9 cellular contexts compared by ENCODE assay signal in the genomic region with DNA sequence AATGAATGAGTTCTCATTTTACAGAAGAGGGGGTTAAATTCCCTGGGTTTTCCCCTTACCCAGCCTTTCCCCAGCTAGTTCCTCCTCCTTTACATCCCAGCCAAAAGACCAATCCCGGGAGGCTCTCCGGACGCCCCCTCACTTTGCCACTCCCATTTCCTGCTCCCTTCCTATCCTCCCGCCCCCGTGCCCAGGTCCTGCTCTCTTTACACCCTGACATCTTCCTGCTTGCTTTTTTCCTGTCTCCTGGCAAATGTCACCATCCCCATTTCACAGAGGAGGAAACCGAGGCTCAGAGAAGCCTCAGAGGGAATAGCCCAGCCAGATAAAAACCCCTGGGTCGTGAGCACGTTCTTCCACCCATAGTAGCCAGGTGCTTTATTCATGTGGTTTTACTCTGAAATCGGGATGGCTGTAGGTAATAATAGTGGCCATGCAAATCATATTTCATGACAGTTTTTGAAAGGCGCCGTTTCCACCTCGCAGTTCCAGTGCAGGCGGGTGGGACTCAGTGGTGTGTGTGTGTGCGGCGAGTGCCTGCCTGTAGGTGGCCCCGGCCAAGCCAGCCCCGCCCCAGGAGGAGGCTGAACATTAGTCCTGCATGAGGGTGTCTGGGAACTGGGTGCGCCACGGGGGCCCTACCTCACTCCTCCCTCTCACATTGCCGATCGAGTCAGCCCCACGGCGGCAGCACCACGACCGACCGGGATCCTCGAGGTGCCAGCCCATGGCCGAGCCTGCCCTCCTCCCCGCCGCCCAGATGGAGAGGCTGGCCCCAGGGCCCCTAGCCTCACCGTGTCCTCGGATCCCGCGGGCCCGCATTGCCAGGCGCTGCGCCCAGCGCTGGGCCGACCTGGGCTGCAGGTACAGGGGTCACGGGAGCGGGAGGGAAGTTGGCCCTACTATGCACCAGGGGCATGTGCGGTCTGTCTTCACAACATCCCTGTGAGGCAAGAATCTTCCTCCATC. TPM values are rescaled to one million over a fixed set of nuclear protein-coding genes. Genes with fewer than 3 reads are reported as not detected.
DNase-seq lines count a peak whose midpoint lies in the region; ATAC-seq and TF ChIP-seq lines count a peak whose summit lies in the region.
"Had no signal": no experiment of that assay in that cellular context is flagged by ENCODE, and none has a peak within 500 bp of the region (broad histone marks: within the 10 kb centered on the region; RNA-seq: fewer than 3 reads in every experiment).

ARHGAP40 (plus strand) TSS at position 594 of the 969 bp plus-strand sequence.

- no peaks in the 10 kb centered on the region for H3K27me3 ChIP-seq in RWPE2 (ENCODE audit: insufficient read depth, poor library complexity, severe bottlenecking)

- CTCF ChIA-PET in activated CD4-positive, alpha-beta memory T cell treated with anti-CD3 and anti-CD28 coated beads for 36 hours (lab: Charles Lee) = no interaction called here
- CTCF ChIA-PET in activated CD4-positive, alpha-beta memory T cell treated with anti-CD3 and anti-CD28 coated beads, Interleukin-2, amount 10 ng/mL, durations not matched to agents 7 days and 5 days (lab: Charles Lee) = no interaction called here

- ATAC-seq in RWPE2 (ENCODE audit: low read depth) = peak; percentile 24; the same call in 1 of the 3 replicates

- no peaks in the 10 kb centered on the region for H3K36me3 ChIP-seq in RWPE2 (ENCODE audit: low read depth)

- no peak within 1 kb of the TSS for H3K27ac Mint-ChIP-seq in activated CD4-positive, alpha-beta memory T cell treated with anti-CD3 and anti-CD28 coated beads for 36 hours
- no peak within 1 kb of the TSS for H3K27ac Mint-ChIP-seq in activated CD4-positive, alpha-beta memory T cell treated with anti-CD3 and anti-CD28 coated beads, Interleukin-2, amount 10 ng/mL, durations not matched to agents 7 days and 5 days
- H3K27ac Mint-ChIP-seq: activated naive CD4-positive, alpha-beta T cell treated with anti-CD3 and anti-CD28 coated beads, Interleukin-2, amount 50 U/mL, for 24 hours had no signal

- DNase-seq in activated CD4-positive, alpha-beta memory T cell treated with anti-CD3 and anti-CD28 coated beads for 36 hours = peak; percentile 52
- no peak for DNase-seq in activated CD4-positive, alpha-beta memory T cell treated with anti-CD3 and anti-CD28 coated beads, Interleukin-2, amount 10 ng/mL, durations not matched to agents 7 days and 5 days
- DNase-seq in RWPE2 (ENCODE audit: low spot score) (peak; percentile 86), fibroblast of the aortic adventitia (ENCODE audit: low read depth) (no peak), middle frontal gyrus (ENCODE audit: extremely low spot score, low spot score) (no peak), NCI-H2029 treated with DMSO at 0.1 percent for 48 hours (lab: John Stamatoyannopoulos, UW) (no peak), DMS53 treated with DMSO at 0.1 percent for 48 hours (lab: John Stamatoyannopoulos, UW; ENCODE audit: unreplicated experiment) (no peak)

- peaks cover 48% of the 10 kb centered on the region for H3K4me1 ChIP-seq in RWPE2 (ENCODE audit: insufficient read depth, poor library complexity, severe bottlenecking)

- POLR2A ChIA-PET in activated CD4-positive, alpha-beta memory T cell treated with anti-CD3 and anti-CD28 coated beads for 36 hours (lab: Charles Lee) = no interaction called here
- POLR2A ChIA-PET in activated CD4-positive, alpha-beta memory T cell treated with anti-CD3 and anti-CD28 coated beads, Interleukin-2, amount 10 ng/mL, durations not matched to agents 7 days and 5 days (lab: Charles Lee) = no interaction called here

- no peaks in the 10 kb centered on the region for H3K36me3 Mint-ChIP-seq in activated CD4-positive, alpha-beta memory T cell treated with anti-CD3 and anti-CD28 coated beads for 36 hours
- H3K36me3 Mint-ChIP-seq in activated CD4-positive, alpha-beta memory T cell treated with anti-CD3 and anti-CD28 coated beads, Interleukin-2, amount 10 ng/mL, durations not matched to agents 7 days and 5 days (ENCODE audit: low read depth) = no peaks in the 10 kb centered on the region
- H3K36me3 Mint-ChIP-seq: activated naive CD4-positive, alpha-beta T cell treated with anti-CD3 and anti-CD28 coated beads, Interleukin-2, amount 50 U/mL, for 24 hours had no signal

- H3K4me3 ChIP-seq in RWPE2 (ENCODE audit: severe bottlenecking) = peak within 1 kb of the TSS; percentile 16
- H3K4me3 ChIP-seq in fibroblast of the aortic adventitia (ENCODE audit: low read depth, low read length) = no peak within 1 kb of the TSS
- peak within 1 kb of the TSS in 4 of 7 experiments; percentile 0 to 19 (median 17) for H3K4me3 ChIP-seq in skin epidermis

- TF ChIP-seq CTCF in RWPE2 (IDR thresholded peaks at IDR 0.05; ENCODE audit: poor library complexity, severe bottlenecking) (peak; percentile 46), fibroblast of the aortic adventitia (IDR thresholded peaks at IDR 0.05; ENCODE audit: insufficient read depth, low read length) (peak; percentile 27)

- no peaks in the 10 kb centered on the region for H3K9me3 ChIP-seq in RWPE2 (ENCODE audit: severe bottlenecking)

- H3K27me3 Mint-ChIP-seq in activated CD4-positive, alpha-beta memory T cell treated with anti-CD3 and anti-CD28 coated beads for 36 hours = peaks cover 33% of the 10 kb centered on the region
- peaks cover 62% of the 10 kb centered on the region for H3K27me3 Mint-ChIP-seq in activated CD4-positive, alpha-beta memory T cell treated with anti-CD3 and anti-CD28 coated beads, Interleukin-2, amount 10 ng/mL, durations not matched to agents 7 days and 5 days

- intact Hi-C loops in activated CD4-positive, alpha-beta memory T cell treated with anti-CD3 and anti-CD28 coated beads for 36 hours (cut with micrococcal nuclease) = no loop called here

- H3K4me3 Mint-ChIP-seq in activated CD4-positive, alpha-beta memory T cell treated with anti-CD3 and anti-CD28 coated beads for 36 hours = peak within 1 kb of the TSS; percentile 9
- no peak within 1 kb of the TSS for H3K4me3 Mint-ChIP-seq in activated CD4-positive, alpha-beta memory T cell treated with anti-CD3 and anti-CD28 coated beads, Interleukin-2, amount 10 ng/mL, durations not matched to agents 7 days and 5 days
- H3K4me3 Mint-ChIP-seq: activated naive CD4-positive, alpha-beta T cell treated with anti-CD3 and anti-CD28 coated beads, Interleukin-2, amount 50 U/mL, for 24 hours had no signal

- H3K27ac ChIP-seq in RWPE2 (ENCODE audit: poor library complexity, severe bottlenecking) (no peak within 1 kb of the TSS), skin epidermis (peak within 1 kb of the TSS in 1 of 21 experiments; percentile 46)

- H3K9me3 Mint-ChIP-seq in activated CD4-positive, alpha-beta memory T cell treated with anti-CD3 and anti-CD28 coated beads for 36 hours = no peaks in the 10 kb centered on the region
- H3K9me3 Mint-ChIP-seq in activated CD4-positive, alpha-beta memory T cell treated with anti-CD3 and anti-CD28 coated beads, Interleukin-2, amount 10 ng/mL, durations not matched to agents 7 days and 5 days = no peaks in the 10 kb centered on the region
- H3K9me3 Mint-ChIP-seq: activated naive CD4-positive, alpha-beta T cell treated with anti-CD3 and anti-CD28 coated beads, Interleukin-2, amount 50 U/mL, for 24 hours had no signal

- peaks cover 7% of the 10 kb centered on the region for H3K4me1 Mint-ChIP-seq in activated CD4-positive, alpha-beta memory T cell treated with anti-CD3 and anti-CD28 coated beads for 36 hours (ENCODE audit: low read depth)
- H3K4me1 Mint-ChIP-seq in activated CD4-positive, alpha-beta memory T cell treated with anti-CD3 and anti-CD28 coated beads, Interleukin-2, amount 10 ng/mL, durations not matched to agents 7 days and 5 days = peaks cover 7% of the 10 kb centered on the region

RNA-seq across cellular contexts. Expression of gene ARHGAP40, which starts in this region (rescaled TPM):
- not detected for total RNA-seq in activated CD4-positive, alpha-beta memory T cell treated with anti-CD3 and anti-CD28 coated beads for 36 hours
- total RNA-seq in activated CD4-positive, alpha-beta memory T cell treated with anti-CD3 and anti-CD28 coated beads, Interleukin-2, amount 10 ng/mL, durations not matched to agents 7 days and 5 days = not detected
- total RNA-seq in fibroblast of the aortic adventitia (ENCODE audit: low replicate concordance) = not detected in 2 replicates

Comparison
In these comparisons a context has a peak if more than half of its experiments do, and no peak if none do; other contexts are left out.
1. Peak in DNase-seq in activated CD4-positive, alpha-beta memory T cell treated with anti-CD3 and anti-CD28 coated beads for 36 hours; RNA of the gene not detected or under 1 TPM.